In genomic region chr6:47308223-47308567, GRCh38 we compare ENCODE assay signal across 9 cellular contexts. TPM values are rescaled to one million over a fixed set of nuclear protein-coding genes. Genes with fewer than 3 reads are reported as not detected.
DNase-seq lines count a peak whose midpoint lies in the region; ATAC-seq and TF ChIP-seq lines count a peak whose summit lies in the region.
"Had no signal": no experiment of that assay in that cellular context is flagged by ENCODE, and none has a peak within 500 bp of the region (broad histone marks: within the 10 kb centered on the region; RNA-seq: fewer than 3 reads in every experiment).

No MANE protein-coding gene starts in this region.

- peaks cover 0 to 25% (median 11%) of the 10 kb centered on the region in 9 donors for H3K4me1 ChIP-seq in heart right ventricle
- peaks cover 0 to 6% of the 10 kb centered on the region in 2 donors for H3K4me1 ChIP-seq in lung (ENCODE audit: control insufficient read depth in 2 of 2, insufficient read depth in 2 of 2, low read length in 2 of 2)
- H3K4me1 ChIP-seq in urinary bladder (ENCODE audit: insufficient read depth) = no peaks in the 10 kb centered on the region

- peaks cover 0 to 55% (median 29%) of the 10 kb centered on the region in 7 donors for H3K27me3 ChIP-seq in heart right ventricle
- no peaks in the 10 kb centered on the region for H3K27me3 ChIP-seq in lung (ENCODE audit: control insufficient read depth, insufficient read depth)

- H3K4me1 Mint-ChIP-seq in MCF 10A (ENCODE audit: insufficient read depth, unreplicated experiment) = peaks cover 15% of the 10 kb centered on the region

- H3K4me3 Mint-ChIP-seq in MCF 10A (ENCODE audit: unreplicated experiment) = peak overlapping the region; percentile 89

- no peak for TF ChIP-seq CTCF in heart right ventricle (IDR thresholded peaks at IDR 0.05)
- no peak for TF ChIP-seq CTCF in MCF 10A (IDR thresholded peaks at IDR 0.05; ENCODE audit: unreplicated experiment)
- no peak for TF ChIP-seq CTCF in lung (IDR thresholded peaks at IDR 0.05; ENCODE audit: control extremely low read depth, extremely low read depth)

- CTCF ChIA-PET in MCF 10A (lab: Yijun Ruan, JAX) = interaction anchor here (0.6 to 11.1 kb wide), 6 partner anchors 19 to 262 kb away, joined by 3 to 136 read pairs (median 4); no protein-coding TSS in a partner anchor

- H3K9me3 ChIP-seq in heart right ventricle = no peaks in the 10 kb centered on the region
- H3K9me3 ChIP-seq in lung (ENCODE audit: control insufficient read depth in 2 of 2, insufficient read depth in 1 of 2, low read length in 1 of 2) = no peaks in the 10 kb centered on the region

- H3K36me3 ChIP-seq in heart right ventricle = no peaks in the 10 kb centered on the region
- no peaks in the 10 kb centered on the region for H3K36me3 ChIP-seq in lung (ENCODE audit: control insufficient read depth in 2 of 2, insufficient read depth in 2 of 2, low read length in 2 of 2)
- H3K36me3 ChIP-seq in urinary bladder (ENCODE audit: insufficient read depth) = no peaks in the 10 kb centered on the region

- intact Hi-C loops in heart right ventricle (cut with DNase I) (loop anchor here in 7 of 10 donors (2.0 to 10.0 kb wide), 6 partner anchors 53 to 463 kb away; no protein-coding TSS in a partner anchor), left ventricle myocardium superior (cut with micrococcal nuclease) (no loop called here), MCF 10A (cut with micrococcal nuclease) (loop anchor here (2.0 to 5.0 kb wide), 2 partner anchors 65 to 316 kb away; no protein-coding TSS in a partner anchor)

- POLR2A ChIA-PET in MCF 10A (lab: Yijun Ruan, JAX) = interaction anchor here (0.7 to 8.2 kb wide), 9 partner anchors 26 to 224 kb away, joined by 3 to 68 read pairs (median 5); no protein-coding TSS in a partner anchor

- 32 to 33% methylated on average over 3 of the region's 3 CpGs for WGBS in heart right ventricle, 2 donors
- WGBS in lung, 2 donors = 24 to 41% methylated on average over 3 of the region's 3 CpGs
- 27% methylated on average over 3 of the region's 3 CpGs for WGBS in urinary bladder

- no TSS peak for BruUV-seq in MCF 10A (replicated peaks; lab: Mats Ljungman, UMichigan)

- no peaks in the 10 kb centered on the region for H3K27me3 Mint-ChIP-seq in MCF 10A (ENCODE audit: insufficient read depth, unreplicated experiment)

- no peak for ATAC-seq in heart right ventricle
- ATAC-seq in left ventricle myocardium superior = no peak
- ATAC-seq in lung (ENCODE audit: insufficient read depth, low FRiP score) = no peak
- ATAC-seq in HG02885 (IDR thresholded peaks at IDR 0.05; ENCODE audit: poor library complexity, unreplicated experiment) = no peak

- no peaks in the 10 kb centered on the region for H3K36me3 Mint-ChIP-seq in MCF 10A (ENCODE audit: insufficient read depth, unreplicated experiment)

- DNase-seq in heart right ventricle (no peak), left ventricle myocardium superior (no peak), MCF 10A (ENCODE audit: unreplicated experiment) (no peak), lung (ENCODE audit: low spot score) (no peak), H4 (ENCODE audit: low spot score) (no peak), NCI-H1105 (lab: John Stamatoyannopoulos, UW) (no peak)
- DNase-seq: NCI-H187 treated with DMSO at 0.1 percent for 48 hours had no signal

- peak overlapping the region; percentile 77 for H3K27ac Mint-ChIP-seq in MCF 10A (ENCODE audit: low read depth, unreplicated experiment)

- peak overlapping the region in 9 of 10 donors; percentile 56 to 83 (median 79) for H3K4me3 ChIP-seq in heart right ventricle
- peak overlapping the region; percentile 53 for H3K4me3 ChIP-seq in lung
- peak overlapping the region; percentile 88 for H3K4me3 ChIP-seq in urinary bladder (ENCODE audit: low read depth, low read length)

- H3K27ac ChIP-seq in heart right ventricle (peak overlapping the region in 4 of 10 donors; percentile 3 to 75 (median 68)), lung (ENCODE audit: low read depth in 1 of 2, low read length in 1 of 2) (no peak overlapping the region), urinary bladder (ENCODE audit: low read depth) (no peak overlapping the region)

- no peaks in the 10 kb centered on the region for H3K9me3 Mint-ChIP-seq in MCF 10A (ENCODE audit: unreplicated experiment)

RNA-seq across cellular contexts. Expression of gene TNFRSF21, which starts 1.5 kb away (rescaled TPM):
- total RNA-seq in heart right ventricle (10 to 100 TPM in 1 of 10 donors, 1 to 10 TPM in 9; 3.8 to 12.8 (median 6.0) TPM), left ventricle myocardium superior (9.3 TPM), MCF 10A (2022) (17.8 and 19.3 TPM in 2 replicates), lung (10 to 100 TPM; 21.8 to 36.6 TPM), urinary bladder (22.8 TPM)
- polyA plus RNA-seq in heart right ventricle (1 to 10 TPM; 5.3 to 6.4 TPM), lung (10 to 100 TPM; 11.1 to 27.2 TPM), urinary bladder (43.2 TPM)
- total RNA-seq in H4 (2014; rRNA removed; shearing (Covaris generic)) = 6.1 and 7.7 TPM in 2 replicates
